Comparison of ENCODE assay signal across 23 cellular contexts in genomic region chr5:159301351-159301911, GRCh38. TPM values are rescaled to one million over a fixed set of nuclear protein-coding genes. Genes with fewer than 3 reads are reported as not detected.
"Had no signal": no experiment of that assay in that cellular context is flagged by ENCODE, and none has a peak within 500 bp of the region (broad histone marks: within the 10 kb centered on the region; RNA-seq: fewer than 3 reads in every experiment).

No MANE protein-coding gene starts in this region.

- H3K27ac ChIP-seq: gastroesophageal sphincter, heart right ventricle, prostate gland, spleen, stomach, thoracic aorta had no signal

- H3K27me3 Mint-ChIP-seq: dendritic cell treated with granulocyte-macrophage colony-stimulating factor and Interleukin-4, amounts not matched to agents 40 ng/mL and 50 ng/mL, for 4 days had no signal

- H3K4me3 Mint-ChIP-seq: activated CD8-positive, alpha-beta T cell treated with anti-CD3 and anti-CD28 coated beads for 36 hours; dendritic cell treated with granulocyte-macrophage colony-stimulating factor and Interleukin-4, amounts not matched to agents 40 ng/mL and 50 ng/mL, for 4 days; T-cell had no signal

- H3K4me3 ChIP-seq: gastroesophageal sphincter, heart right ventricle, lung, prostate gland, spleen, stomach, thoracic aorta had no signal

- H3K27me3 ChIP-seq: heart right ventricle, spleen, stomach had no signal

- H3K9me3 ChIP-seq: prostate gland had no signal

- DNase-seq: activated CD4-positive, alpha-beta T cell treated with anti-CD3 and anti-CD28 coated beads for 48 hours; activated CD8-positive, alpha-beta T cell treated with anti-CD3 and anti-CD28 coated beads for 36 hours; activated effector memory CD4-positive, alpha-beta T cell treated with anti-CD3 and anti-CD28 coated beads, Interleukin-2, amount 50 U/mL, for 16 hours; activated T-cell treated with anti-CD3 and anti-CD28 coated beads, Interleukin-2, amount 50 U/mL, for 48 hours; amniotic stem cell; cerebellar nuclear complex; effector memory CD4-positive, alpha-beta T cell; heart right ventricle; left colon; midbrain; right cardiac atrium; spleen; stomach; T-cell; T-helper 9 cell had no signal

- H3K36me3 ChIP-seq: gastroesophageal sphincter, heart right ventricle, prostate gland, spleen, stomach, thoracic aorta had no signal

- H3K4me1 Mint-ChIP-seq: T-cell had no signal

- H3K4me1 ChIP-seq: gastroesophageal sphincter, heart right ventricle, prostate gland, spleen, stomach had no signal

- H3K27ac Mint-ChIP-seq: activated CD8-positive, alpha-beta T cell treated with anti-CD3 and anti-CD28 coated beads for 36 hours; T-cell had no signal

- ATAC-seq: activated CD8-positive, alpha-beta T cell treated with anti-CD3 and anti-CD28 coated beads for 36 hours; gastroesophageal sphincter; heart right ventricle; left colon; right cardiac atrium; T-cell had no signal

RNA-seq across cellular contexts. Expression of gene IL12B, which starts 28.9 kb away (rescaled TPM):
- total RNA-seq: activated CD8-positive, alpha-beta T cell treated with anti-CD3 and anti-CD28 coated beads for 36 hours; gastroesophageal sphincter; heart right ventricle; left colon; myocyte; osteoblast; prostate gland; right cardiac atrium; stomach; T-cell; thoracic aorta; ureter had no signal
